Comparison of ENCODE assay signal across 8 cellular contexts in genomic region chr2:60794271-60794863, GRCh38. TPM values are rescaled to one million over a fixed set of nuclear protein-coding genes. Genes with fewer than 3 reads are reported as not detected.
DNase-seq lines count a peak whose midpoint lies in the region; ATAC-seq, FAIRE-seq and TF ChIP-seq lines count a peak whose summit lies in the region.

No MANE protein-coding gene starts in this region.

- no peak for TF ChIP-seq POLR2A in stomach (IDR thresholded peaks at IDR 0.05)

- no peak for TF ChIP-seq EP300 in stomach (IDR thresholded peaks at IDR 0.05)

- no peak for DNase-seq in RCC 7860 (ENCODE audit: low spot score)
- peak; percentile 54 for DNase-seq in fibroblast of pulmonary artery (ENCODE audit: low read depth)
- no peak for DNase-seq in stomach
- DNase-seq in activated naive CD4-positive, alpha-beta T cell treated with anti-CD3 and anti-CD28 coated beads for 36 hours = no peak

- ATAC-seq in GM19035 (IDR thresholded peaks at IDR 0.05; ENCODE audit: unreplicated experiment) (no peak), GM19328 (IDR thresholded peaks at IDR 0.05; ENCODE audit: unreplicated experiment) (no peak)

- H3K27ac Mint-ChIP-seq in activated naive CD4-positive, alpha-beta T cell treated with anti-CD3 and anti-CD28 coated beads for 36 hours = no peak overlapping the region

- no peak overlapping the region for H3K27ac ChIP-seq in 22Rv1
- no peak overlapping the region for H3K27ac ChIP-seq in stomach

- no peaks in the 10 kb centered on the region for H3K27me3 Mint-ChIP-seq in activated naive CD4-positive, alpha-beta T cell treated with anti-CD3 and anti-CD28 coated beads for 36 hours (ENCODE audit: low read depth)

- no peak overlapping the region for H3K4me3 ChIP-seq in fibroblast of pulmonary artery (replicated peaks; ENCODE audit: low read depth, low read length)
- H3K4me3 ChIP-seq in stomach = no peak overlapping the region

- TF ChIP-seq CTCF in 22Rv1 (IDR thresholded peaks at IDR 0.05) = peak; percentile 59
- TF ChIP-seq CTCF in GM12872 (IDR thresholded peaks at IDR 0.05; ENCODE audit: insufficient read depth, low read depth, low read length) = peak; percentile 37
- peak; percentile 58 for TF ChIP-seq CTCF in fibroblast of pulmonary artery (IDR thresholded peaks at IDR 0.05; ENCODE audit: low read length, missing control alignments)
- TF ChIP-seq CTCF in stomach (IDR thresholded peaks at IDR 0.05) = peak in 4 of 7 experiments; percentile 15 to 47 (median 32)

- CTCF ChIA-PET in activated naive CD4-positive, alpha-beta T cell treated with anti-CD3 and anti-CD28 coated beads for 36 hours (lab: Charles Lee) = interaction anchor here (2.7 kb wide), 1 partner anchor 204 kb away, joined by 9 read pairs; no protein-coding TSS in a partner anchor

- no peaks in the 10 kb centered on the region for H3K27me3 ChIP-seq in stomach

- FAIRE-seq in RCC 7860 (lab: Jason Lieb, UNC) = peak; percentile 51

- peaks cover 34% of the 10 kb centered on the region for H3K36me3 Mint-ChIP-seq in activated naive CD4-positive, alpha-beta T cell treated with anti-CD3 and anti-CD28 coated beads for 36 hours (ENCODE audit: low read depth)

- H3K4me1 ChIP-seq in stomach = no peaks in the 10 kb centered on the region

- H3K4me3 Mint-ChIP-seq in activated naive CD4-positive, alpha-beta T cell treated with anti-CD3 and anti-CD28 coated beads for 36 hours = no peak overlapping the region

- intact Hi-C loops in stomach (cut with DNase I; ENCODE audit: low total_unique reads) = loop anchor here (10.0 kb wide), 1 partner anchor 200 kb away; no protein-coding TSS in a partner anchor
- intact Hi-C loops in activated naive CD4-positive, alpha-beta T cell treated with anti-CD3 and anti-CD28 coated beads for 36 hours (cut with micrococcal nuclease) = loop anchor here (1.0 to 5.0 kb wide), 2 partner anchors 87 to 205 kb away; no protein-coding TSS in a partner anchor

- no peaks in the 10 kb centered on the region for H3K9me3 ChIP-seq in stomach

- 61 to 66% (median 64%) methylated on average over 5 of the region's 5 CpGs for WGBS in stomach, 5 donors

- no peaks in the 10 kb centered on the region for H3K9me3 Mint-ChIP-seq in activated naive CD4-positive, alpha-beta T cell treated with anti-CD3 and anti-CD28 coated beads for 36 hours

- H3K4me1 Mint-ChIP-seq in activated naive CD4-positive, alpha-beta T cell treated with anti-CD3 and anti-CD28 coated beads for 36 hours (ENCODE audit: low read depth) = peaks cover 20% of the 10 kb centered on the region

- H3K36me3 ChIP-seq in stomach = peaks cover 25 to 100% (median 97%) of the 10 kb centered on the region in 4 donors

RNA-seq across cellular contexts. Expression of gene PAPOLG, which starts 38.3 kb away (rescaled TPM):
- total RNA-seq in stomach = 10 to 100 TPM in 2 of 5 donors, 1 to 10 TPM in 3; 3.5 to 18.2 (median 9.3) TPM
- polyA plus RNA-seq in stomach = 1 to 10 TPM; 2.9 to 3.5 (median 3.2) TPM
- total RNA-seq in activated naive CD4-positive, alpha-beta T cell treated with anti-CD3 and anti-CD28 coated beads for 36 hours = 10 to 100 TPM; 14.1 to 16.1 TPM
